14 cellular contexts compared by ENCODE assay signal in the genomic region with DNA sequence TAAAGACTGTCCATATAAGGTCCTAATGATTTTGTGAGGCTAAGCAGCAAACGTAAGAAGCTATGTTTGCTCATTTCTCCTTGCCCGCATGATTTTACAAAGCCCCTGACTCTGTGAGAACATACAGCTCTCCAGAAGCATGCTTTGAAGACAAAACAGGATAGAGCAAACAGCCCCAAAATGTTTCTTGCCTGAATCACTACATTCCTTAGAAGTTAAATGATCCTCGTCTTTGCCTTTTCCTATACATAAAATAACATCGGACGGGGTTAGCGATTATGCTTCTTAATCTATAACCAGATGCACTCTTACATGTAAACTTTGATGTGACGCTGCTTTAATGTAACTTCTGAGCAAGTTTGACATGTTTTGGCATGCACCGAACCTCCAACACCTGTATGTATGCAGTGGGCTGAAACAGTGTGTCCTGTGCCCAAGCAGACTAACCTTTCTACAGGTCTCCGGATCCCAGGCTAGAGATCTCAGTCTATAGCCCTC.
A peak's percentile ranks its signal among the peaks of the same experiment; 100 is the strongest.
DNase-seq lines count a peak whose midpoint lies in the region; ATAC-seq and TF ChIP-seq lines count a peak whose summit lies in the region.
"Had no signal": no experiment of that assay in that cellular context is flagged by ENCODE, and none has a peak within 500 bp of the region (broad histone marks: within the 10 kb centered on the region; RNA-seq: fewer than 3 reads in every experiment).

No MANE protein-coding gene starts in this region.

- 75 to 84% methylated on average over 8 to 9 of the region's 9 CpGs for WGBS in endodermal cell (ENCODE audit: insufficient coverage in 1 of 2, insufficient read length in 1 of 2), 2 experiments

- no peak overlapping the region for H3K27ac ChIP-seq in endodermal cell (ENCODE audit: low read depth, low read length)
- H3K27ac ChIP-seq: left ventricle myocardium inferior, stomach had no signal

- H3K4me3 Mint-ChIP-seq in endodermal cell = peak overlapping the region; percentile 43
- no peak overlapping the region for H3K4me3 Mint-ChIP-seq in nephron progenitor cell

- no peaks in the 10 kb centered on the region for H3K9me3 ChIP-seq in endodermal cell (ENCODE audit: control insufficient read depth, low read length)
- H3K9me3 ChIP-seq: stomach had no signal

- H3K9me3 Mint-ChIP-seq in endodermal cell (peaks cover 9% of the 10 kb centered on the region), nephron progenitor cell (peaks cover 5% of the 10 kb centered on the region)

- peak overlapping the region; percentile 28 for H3K27ac Mint-ChIP-seq in endodermal cell
- peak overlapping the region; percentile 70 for H3K27ac Mint-ChIP-seq in nephron progenitor cell

- TF ChIP-seq CTCF in AG10803 (conservative IDR thresholded peaks at IDR 0.05; ENCODE audit: low read length) (no peak), endodermal cell (conservative IDR thresholded peaks at IDR 0.05) (no peak), nephron progenitor cell (IDR thresholded peaks at IDR 0.05) (no peak)

- in situ Hi-C loops in G401 (cut with HindIII; ENCODE audit: low sequenced_read_pairs) = no loop called here

- H3K27me3 ChIP-seq in endodermal cell (ENCODE audit: control insufficient read depth, insufficient read depth, low read length, poor library complexity, severe bottlenecking) = no peaks in the 10 kb centered on the region
- H3K27me3 ChIP-seq: stomach had no signal

- H3K4me1 ChIP-seq in endodermal cell (ENCODE audit: control insufficient read depth, insufficient read depth, low read length) = no peaks in the 10 kb centered on the region

- DNase-seq in AG10803 (ENCODE audit: low read depth) (peak; percentile 52), M059J (ENCODE audit: low read depth) (peak; percentile 2), endodermal cell (peak; percentile 56), nephron progenitor cell (no peak), HuH-7.5 (ENCODE audit: low spot score) (no peak), NCI-H774 (lab: John Stamatoyannopoulos, UW) (no peak), G401 (ENCODE audit: low spot score) (no peak)
- DNase-seq: activated T-cell treated with anti-CD3 and anti-CD28 coated beads, Interleukin-2, amount 50 U/mL, for 48 hours; foreskin melanocyte; left ventricle myocardium inferior; SHP77; stimulated activated CD4-positive, alpha-beta T cell treated with anti-CD3 and anti-CD28 coated beads, Interleukin-4, amount 100 ng/mL, for 24 hours; stomach had no signal

- no peak overlapping the region for H3K9ac ChIP-seq in endodermal cell (ENCODE audit: extremely low read depth, low read length, poor library complexity, severe bottlenecking)

- H3K36me3 ChIP-seq in endodermal cell (ENCODE audit: control insufficient read depth, insufficient read depth, low read length) = no peaks in the 10 kb centered on the region
- H3K36me3 ChIP-seq: left ventricle myocardium inferior, stomach had no signal

- H3K36me3 Mint-ChIP-seq in endodermal cell (ENCODE audit: low read depth) (peaks cover 2% of the 10 kb centered on the region), nephron progenitor cell (ENCODE audit: low read depth) (no peaks in the 10 kb centered on the region)

- H3K27me3 Mint-ChIP-seq in endodermal cell (ENCODE audit: insufficient read depth) (peaks cover 1% of the 10 kb centered on the region), nephron progenitor cell (ENCODE audit: low read depth, poor library complexity) (no peaks in the 10 kb centered on the region)

- peaks cover 20% of the 10 kb centered on the region for H3K4me1 Mint-ChIP-seq in endodermal cell
- H3K4me1 Mint-ChIP-seq in nephron progenitor cell = peaks cover 4% of the 10 kb centered on the region

- ATAC-seq in GM18909 (IDR thresholded peaks at IDR 0.05; ENCODE audit: poor library complexity, unreplicated experiment) = no peak

- H3K4me3 ChIP-seq in AG10803 (ENCODE audit: low read length) (peak overlapping the region; percentile 7; the same call in 1 of the 2 replicates), endodermal cell (ENCODE audit: low read length) (no peak overlapping the region)
- H3K4me3 ChIP-seq: left ventricle myocardium inferior, stomach had no signal

Comparison
In these comparisons a context has a peak if more than half of its experiments do, and no peak if none do; other contexts are left out.
1. DNase-seq: peak in AG10803 (single experiment), M059J (single experiment) and endodermal cell (single experiment); none in nephron progenitor cell (single experiment), HuH-7.5 (single experiment), NCI-H774 (single experiment) and G401 (single experiment).